ENCODE assay signal across 9 cellular contexts in the genomic region with DNA sequence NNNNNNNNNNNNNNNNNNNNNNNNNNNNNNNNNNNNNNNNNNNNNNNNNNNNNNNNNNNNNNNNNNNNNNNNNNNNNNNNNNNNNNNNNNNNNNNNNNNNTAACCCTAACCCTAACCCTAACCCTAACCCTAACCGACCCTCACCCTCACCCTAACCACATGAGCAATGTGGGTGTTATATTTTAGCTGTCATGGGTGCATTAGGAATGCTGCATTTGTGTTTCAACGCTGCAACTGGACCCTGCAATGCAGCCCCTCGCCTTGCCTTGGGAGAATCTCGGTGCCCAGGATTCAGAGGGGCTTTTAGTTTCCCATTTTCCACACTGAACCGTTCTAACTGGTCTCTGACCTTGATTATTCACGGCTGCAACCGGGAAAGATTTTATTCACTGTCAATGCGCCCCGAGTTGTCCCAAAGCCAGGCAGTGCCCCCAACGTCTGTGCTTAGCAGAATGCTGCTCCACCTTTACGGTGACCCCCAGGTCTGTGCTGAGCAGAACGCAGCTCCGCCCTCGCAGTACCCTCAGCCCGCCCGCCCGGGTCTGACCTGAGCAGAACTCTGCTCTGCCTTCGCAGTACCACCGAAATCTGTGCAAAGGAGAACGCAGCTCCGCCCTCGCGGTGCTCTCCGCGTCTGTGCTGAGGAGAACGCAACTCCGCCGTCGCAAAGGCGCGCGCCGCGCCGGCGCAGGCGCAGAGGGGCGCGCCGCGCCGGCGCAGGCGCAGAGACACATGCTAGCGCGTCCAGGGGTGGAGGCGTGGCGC. TPM values are rescaled to one million over a fixed set of nuclear protein-coding genes. Genes with fewer than 3 reads are reported as not detected.
A peak's percentile ranks its signal among the peaks of the same experiment; 100 is the strongest.
DNase-seq lines count a peak whose midpoint lies in the region; ATAC-seq and TF ChIP-seq lines count a peak whose summit lies in the region.
"Had no signal": no experiment of that assay in that cellular context is flagged by ENCODE, and none has a peak within 500 bp of the region (broad histone marks: within the 10 kb centered on the region; RNA-seq: fewer than 3 reads in every experiment).

No MANE protein-coding gene starts in this region.

- intact Hi-C loops in esophagus muscularis mucosa (cut with DNase I), result no loop called here

- TF ChIP-seq CTCF in brain (conservative IDR thresholded peaks at IDR 0.05) (no peak), nephron progenitor cell (IDR thresholded peaks at IDR 0.05) (no peak), esophagus muscularis mucosa (IDR thresholded peaks at IDR 0.05) (no peak)

- H3K27me3 ChIP-seq in CD4-positive, CD25-positive, alpha-beta regulatory T cell (ENCODE audit: control insufficient read depth, insufficient read depth, low read length), result no peaks in the 10 kb centered on the region
- no peaks in the 10 kb centered on the region for H3K27me3 ChIP-seq in esophagus muscularis mucosa
- H3K27me3 ChIP-seq: upper lobe of left lung had no signal

- TF ChIP-seq EP300 in Ishikawa (IDR thresholded peaks at IDR 0.05; ENCODE audit: borderline replicate concordance) (no peak), esophagus muscularis mucosa (IDR thresholded peaks at IDR 0.05) (no peak)

- ATAC-seq in CD4-positive, CD25-positive, alpha-beta regulatory T cell (ENCODE audit: low read depth in 2 of 2), result peak; percentile 93

- TF ChIP-seq RAD21 in Ishikawa (IDR thresholded peaks at IDR 0.05; ENCODE audit: low read depth), result no peak

- H3K27ac Mint-ChIP-seq in CD4-positive, CD25-positive, alpha-beta regulatory T cell, result no peak overlapping the region
- peak overlapping the region in 2 of 5 experiments; percentile 9 to 63 for H3K27ac Mint-ChIP-seq in brain
- H3K27ac Mint-ChIP-seq in nephron progenitor cell, result no peak overlapping the region

- H3K36me3 Mint-ChIP-seq in CD4-positive, CD25-positive, alpha-beta regulatory T cell, result no peaks in the 10 kb centered on the region
- H3K36me3 Mint-ChIP-seq in brain, result no peaks in the 10 kb centered on the region
- no peaks in the 10 kb centered on the region for H3K36me3 Mint-ChIP-seq in nephron progenitor cell (ENCODE audit: low read depth)

- H3K4me1 ChIP-seq in CD4-positive, CD25-positive, alpha-beta regulatory T cell (ENCODE audit: control insufficient read depth, insufficient read depth, low read length, poor library complexity, severe bottlenecking), result no peaks in the 10 kb centered on the region
- no peaks in the 10 kb centered on the region for H3K4me1 ChIP-seq in esophagus muscularis mucosa
- H3K4me1 ChIP-seq: upper lobe of left lung had no signal

- no peaks in the 10 kb centered on the region for H3K4me1 Mint-ChIP-seq in CD4-positive, CD25-positive, alpha-beta regulatory T cell
- H3K4me1 Mint-ChIP-seq in brain (no peaks in the 10 kb centered on the region), nephron progenitor cell (no peaks in the 10 kb centered on the region)

- no peak overlapping the region for H3K4me3 ChIP-seq in CD4-positive, CD25-positive, alpha-beta regulatory T cell (ENCODE audit: low read depth, low read length)
- H3K4me3 ChIP-seq in esophagus muscularis mucosa, result no peak overlapping the region
- H3K4me3 ChIP-seq: upper lobe of left lung had no signal

- no peak overlapping the region for H3K27ac ChIP-seq in CD4-positive, CD25-positive, alpha-beta regulatory T cell (ENCODE audit: insufficient read depth, low read length, poor library complexity, severe bottlenecking)
- H3K27ac ChIP-seq in esophagus muscularis mucosa (replicated peaks in 1 of 4), result no peak overlapping the region
- H3K27ac ChIP-seq: upper lobe of left lung had no signal

- no peaks in the 10 kb centered on the region for H3K9me3 Mint-ChIP-seq in CD4-positive, CD25-positive, alpha-beta regulatory T cell
- H3K9me3 Mint-ChIP-seq in brain (no peaks in the 10 kb centered on the region), nephron progenitor cell (no peaks in the 10 kb centered on the region)

- H3K36me3 ChIP-seq in CD4-positive, CD25-positive, alpha-beta regulatory T cell (ENCODE audit: control insufficient read depth, insufficient read depth, low read length), result no peaks in the 10 kb centered on the region
- no peaks in the 10 kb centered on the region for H3K36me3 ChIP-seq in esophagus muscularis mucosa
- H3K36me3 ChIP-seq: upper lobe of left lung had no signal

- peak overlapping the region; percentile 51 to 90 (median 65) for H3K4me3 Mint-ChIP-seq in CD4-positive, CD25-positive, alpha-beta regulatory T cell
- H3K4me3 Mint-ChIP-seq in brain, result peak overlapping the region; percentile 68 to 82 (median 78)
- peak overlapping the region; percentile 71 for H3K4me3 Mint-ChIP-seq in nephron progenitor cell

- no peaks in the 10 kb centered on the region for H3K9me3 ChIP-seq in CD4-positive, CD25-positive, alpha-beta regulatory T cell (ENCODE audit: control insufficient read depth in 2 of 2, low read length in 2 of 2)
- peaks cover 0 to 5% (median 0%) of the 10 kb centered on the region in 4 donors for H3K9me3 ChIP-seq in esophagus muscularis mucosa

- no peaks in the 10 kb centered on the region for H3K27me3 Mint-ChIP-seq in CD4-positive, CD25-positive, alpha-beta regulatory T cell
- H3K27me3 Mint-ChIP-seq in brain (no peaks in the 10 kb centered on the region), nephron progenitor cell (ENCODE audit: low read depth, poor library complexity) (no peaks in the 10 kb centered on the region)

- 83% methylated on average over 42 of the region's 48 CpGs for WGBS in esophagus muscularis mucosa

- no peak for TF ChIP-seq POLR2A in esophagus muscularis mucosa (IDR thresholded peaks at IDR 0.05; ENCODE audit: low read depth)

- DNase-seq in CD4-positive, CD25-positive, alpha-beta regulatory T cell, result no peak
- no peak for DNase-seq in nephron progenitor cell
- no peak for DNase-seq in islet precursor cell
- no peak for DNase-seq in NCI-H2029 (lab: John Stamatoyannopoulos, UW)
- DNase-seq in mesenteric fat pad (ENCODE audit: low spot score), result no peak
- DNase-seq in esophagus muscularis mucosa (ENCODE audit: extremely low spot score), result no peak

TF ChIP-seq in Ishikawa, 13 proteins besides CTCF, POLR2A, EP300 and RAD21:
- TF ChIP-seq FOXM1 (IDR thresholded peaks at IDR 0.05; ENCODE audit: borderline replicate concordance, low read depth) (no peak), TCF12 (IDR thresholded peaks at IDR 0.05; ENCODE audit: low read depth) (no peak)
- TF ChIP-seq, protein P1, sequence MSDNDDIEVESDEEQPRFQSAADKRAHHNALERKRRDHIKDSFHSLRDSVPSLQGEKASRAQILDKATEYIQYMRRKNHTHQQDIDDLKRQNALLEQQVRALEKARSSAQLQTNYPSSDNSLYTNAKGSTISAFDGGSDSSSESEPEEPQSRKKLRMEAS (IDR thresholded peaks at IDR 0.05), result peak; percentile 65

RNA-seq across cellular contexts. Expression of gene POLR3K, which starts 43.3 kb away (rescaled TPM):
- 12.7 TPM for total RNA-seq in CD4-positive, CD25-positive, alpha-beta regulatory T cell
- 10 to 100 TPM; 37.5 to 50.4 (median 48.6) TPM for polyA plus RNA-seq in CD4-positive, CD25-positive, alpha-beta regulatory T cell
- polyA plus RNA-seq in brain (ENCODE audit: insufficient read depth, low read depth, low replicate concordance), result 27.6 TPM
- total RNA-seq in mesenteric fat pad (11.5 TPM), esophagus muscularis mucosa (1 to 10 TPM; 3.3 to 3.8 (median 3.7) TPM)

RNA-seq across cellular contexts. Expression of gene SNRNP25, which starts 43.5 kb away (rescaled TPM):
- 9.4 TPM for total RNA-seq in CD4-positive, CD25-positive, alpha-beta regulatory T cell
- 10 to 100 TPM; 16.6 to 29.1 (median 21.2) TPM for polyA plus RNA-seq in CD4-positive, CD25-positive, alpha-beta regulatory T cell
- polyA plus RNA-seq in brain (ENCODE audit: insufficient read depth, low read depth, low replicate concordance), result 95.9 TPM
- total RNA-seq in mesenteric fat pad (23.0 TPM), esophagus muscularis mucosa (10 to 100 TPM; 22.0 to 33.6 (median 25.7) TPM)
